In the genomic region with DNA sequence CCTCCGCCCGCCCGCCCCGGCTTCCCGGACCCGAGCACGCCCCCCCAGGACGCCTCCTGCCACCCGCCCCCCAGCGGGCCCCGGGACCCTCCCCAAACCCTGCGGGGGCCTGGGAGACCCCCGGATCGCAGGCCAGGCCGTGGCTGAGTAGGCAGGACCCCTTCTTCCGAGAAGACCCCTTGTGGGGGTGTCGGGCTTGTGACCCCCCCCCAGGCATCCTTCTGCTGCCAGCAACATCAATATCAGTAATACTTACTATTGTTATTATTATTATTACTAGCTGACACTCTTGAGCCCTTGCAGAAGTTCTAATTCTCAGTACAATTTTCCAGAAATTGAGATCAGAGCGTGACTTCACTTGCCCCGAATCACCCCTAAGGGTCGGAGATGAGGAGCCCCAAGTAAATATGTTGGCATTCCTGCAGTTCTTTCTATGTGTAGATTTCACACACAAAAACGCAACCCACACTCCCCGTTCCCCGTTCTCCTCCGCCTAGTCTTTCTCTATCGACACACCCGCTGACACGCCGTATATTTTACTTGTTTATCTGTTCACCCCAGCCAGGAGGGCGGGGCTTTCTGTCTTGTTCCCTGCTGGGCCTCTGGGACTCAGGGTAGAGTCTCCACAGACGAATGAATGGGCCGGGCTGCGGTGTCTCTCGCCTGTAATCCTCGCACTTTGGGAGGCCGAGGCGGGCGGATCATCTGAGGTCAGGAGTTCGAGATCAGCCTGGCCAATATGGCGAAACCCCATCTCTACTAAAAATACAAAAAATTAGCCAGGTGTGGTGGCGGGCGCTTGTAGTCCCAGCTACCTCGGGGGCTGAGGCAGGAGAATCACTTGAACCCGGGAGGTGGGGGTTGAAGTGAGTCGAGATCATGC, we compare ENCODE assay signal across 1 cellular context.
TF ChIP-seq lines count a peak whose summit lies in the region.

No MANE protein-coding gene starts in this region.

TF ChIP-seq in neural cell, 6 proteins besides CTCF, POLR2A, EP300 and RAD21 (continued from another document):
- TF ChIP-seq EZH2 (IDR thresholded peaks at IDR 0.05; ENCODE audit: borderline replicate concordance, insufficient read depth, low read length, poor library complexity, severe bottlenecking) (no peak), TAF1 (IDR thresholded peaks at IDR 0.05; ENCODE audit: low read depth) (no peak), SMC3 (conservative IDR thresholded peaks at IDR 0.05; ENCODE audit: poor library complexity) (no peak), REST (IDR thresholded peaks at IDR 0.05; ENCODE audit: borderline replicate concordance) (no peak), MXI1 (conservative IDR thresholded peaks at IDR 0.05; ENCODE audit: poor library complexity, severe bottlenecking) (no peak)
